In genomic region chr13:92355213-92355612, GRCh38 we compare ENCODE assay signal across 10 cellular contexts.
DNase-seq lines count a peak whose midpoint lies in the region; ATAC-seq, FAIRE-seq and TF ChIP-seq lines count a peak whose summit lies in the region.
"Had no signal": no experiment of that assay in that cellular context is flagged by ENCODE, and none has a peak within 500 bp of the region (broad histone marks: within the 10 kb centered on the region; RNA-seq: fewer than 3 reads in every experiment).

No MANE protein-coding gene starts in this region.

- no peaks in the 10 kb centered on the region for H3K79me2 ChIP-seq in MM.1S (ENCODE audit: low read length)

- H3K27ac Mint-ChIP-seq in Calu3 (ENCODE audit: unreplicated experiment), result no peak overlapping the region

- H3K9ac ChIP-seq in MM.1S (ENCODE audit: low read length), result no peak overlapping the region

- no peak for ATAC-seq in GM19463 (IDR thresholded peaks at IDR 0.05; ENCODE audit: unreplicated experiment)

- H3K27me3 Mint-ChIP-seq in Calu3 (ENCODE audit: unreplicated experiment), result no peaks in the 10 kb centered on the region

- H3K4me1 ChIP-seq in MM.1S (ENCODE audit: low read length), result no peaks in the 10 kb centered on the region

- intact Hi-C loops in Calu3 (cut with micrococcal nuclease; ENCODE audit: unreplicated experiment), result no loop called here

- no peak overlapping the region for H3K4me2 ChIP-seq in MM.1S (ENCODE audit: low read depth, low read length)

- H3K4me3 ChIP-seq in WERI-Rb-1 (ENCODE audit: low read depth, low read length) (no peak overlapping the region), MM.1S (ENCODE audit: low read length) (no peak overlapping the region)

- no peak overlapping the region for H2AFZ ChIP-seq in MM.1S (ENCODE audit: low read length)

- H3K4me3 Mint-ChIP-seq in Calu3 (ENCODE audit: low read depth, unreplicated experiment), result no peak overlapping the region

- H3K27me3 ChIP-seq in WERI-Rb-1 (ENCODE audit: insufficient read depth, low read depth, severe bottlenecking), result no peaks in the 10 kb centered on the region
- H3K27me3 ChIP-seq in MM.1S (replicated peaks; ENCODE audit: insufficient read depth, low read length), result no peaks in the 10 kb centered on the region

- H4K20me1 ChIP-seq in MM.1S (ENCODE audit: insufficient read depth, low read length), result no peaks in the 10 kb centered on the region

- H3K9me3 ChIP-seq in WERI-Rb-1 (ENCODE audit: severe bottlenecking), result peaks cover 8% of the 10 kb centered on the region
- no peaks in the 10 kb centered on the region for H3K9me3 ChIP-seq in MM.1S (replicated peaks; ENCODE audit: insufficient read depth, low read length)

- no peaks in the 10 kb centered on the region for H3K9me2 ChIP-seq in MM.1S (replicated peaks; ENCODE audit: insufficient read depth, low read length)

- in situ Hi-C loops in KBM-7 (cut with MboI; ENCODE audit: low pct_unique_long_range_greater_than_20kb, low sequenced_read_pairs), result no loop called here

- TF ChIP-seq CTCF in D721Med (IDR thresholded peaks at IDR 0.05; ENCODE audit: insufficient read depth, missing control alignments) (peak; percentile 47), WERI-Rb-1 (IDR thresholded peaks at IDR 0.05; ENCODE audit: low read depth, low read length) (peak; percentile 82), Calu3 (IDR thresholded peaks at IDR 0.05; ENCODE audit: unreplicated experiment) (no peak), MM.1S (IDR thresholded peaks at IDR 0.05; ENCODE audit: low read length) (no peak)

- H3K36me3 ChIP-seq in WERI-Rb-1 (no peaks in the 10 kb centered on the region), MM.1S (replicated peaks; ENCODE audit: insufficient read depth, low read length) (no peaks in the 10 kb centered on the region)

- no peaks in the 10 kb centered on the region for H3K4me1 Mint-ChIP-seq in Calu3 (ENCODE audit: low read depth, unreplicated experiment)

- peaks cover 11% of the 10 kb centered on the region for H3K9me3 Mint-ChIP-seq in Calu3 (ENCODE audit: low read depth, unreplicated experiment)

- DNase-seq in D721Med (ENCODE audit: insufficient read length, low spot score), result no peak
- peak; percentile 60 for DNase-seq in KBM-7
- DNase-seq in WERI-Rb-1, result peak; percentile 74
- peak; percentile 28 for DNase-seq in left kidney (ENCODE audit: low read depth, low spot score)
- no peak for DNase-seq in activated effector memory CD4-positive, alpha-beta T cell treated with Interleukin-2 at 50 U/mL for 16 hours
- no peak for DNase-seq in Calu3
- DNase-seq in MM.1S, result no peak
- DNase-seq: mammary epithelial cell, NCI-H2107 had no signal

- CTCF ChIA-PET in Calu3 (lab: Charles Lee), result no interaction called here

- no peaks in the 10 kb centered on the region for H3K36me3 Mint-ChIP-seq in Calu3 (ENCODE audit: insufficient read depth, unreplicated experiment)

- no peaks in the 10 kb centered on the region for H3F3A ChIP-seq in MM.1S (ENCODE audit: insufficient read depth, low read length)

- no TSS peak for BruUV-seq in Calu3 (replicated peaks; lab: Mats Ljungman, UMichigan)

- FAIRE-seq in D721Med (lab: Jason Lieb, UNC), result no peak

- H3K27ac ChIP-seq in WERI-Rb-1 (no peak overlapping the region), MM.1S (ENCODE audit: low read length) (no peak overlapping the region)

Comparison
In these comparisons a context has a peak if more than half of its experiments do, and no peak if none do; other contexts are left out.
1. DNase-seq: peak in KBM-7 (single experiment), WERI-Rb-1 (single experiment) and left kidney (single experiment); none in D721Med (single experiment), activated effector memory CD4-positive, alpha-beta T cell treated with Interleukin-2 at 50 U/mL for 16 hours (single experiment), Calu3 (single experiment) and MM.1S (single experiment).
2. CTCF ChIP-seq: peak in D721Med (single experiment) and WERI-Rb-1 (single experiment); none in Calu3 (single experiment) and MM.1S (single experiment).